16 cellular contexts compared by ENCODE assay signal in genomic region chrX:77070108-77070918, GRCh38.
DNase-seq lines count a peak whose midpoint lies in the region; ATAC-seq and TF ChIP-seq lines count a peak whose summit lies in the region.
"Had no signal": no experiment of that assay in that cellular context is flagged by ENCODE, and none has a peak within 500 bp of the region (broad histone marks: within the 10 kb centered on the region; RNA-seq: fewer than 3 reads in every experiment).

No MANE protein-coding gene starts in this region.

- peak overlapping the region in 3 of 10 donors; percentile 44 to 79 (median 68) for H3K27ac Mint-ChIP-seq in naive thymus-derived CD8-positive, alpha-beta T cell
- H3K27ac Mint-ChIP-seq in nephron progenitor cell: no peak overlapping the region
- H3K27ac Mint-ChIP-seq: immature natural killer cell, progenitor cell of endocrine pancreas had no signal

- no peaks in the 10 kb centered on the region for H3K9me3 Mint-ChIP-seq in naive thymus-derived CD8-positive, alpha-beta T cell
- H3K9me3 Mint-ChIP-seq in nephron progenitor cell: peaks cover 82% of the 10 kb centered on the region

- no peaks in the 10 kb centered on the region for H3K36me3 Mint-ChIP-seq in naive thymus-derived CD8-positive, alpha-beta T cell
- H3K36me3 Mint-ChIP-seq in nephron progenitor cell (ENCODE audit: low read depth): no peaks in the 10 kb centered on the region
- H3K36me3 Mint-ChIP-seq: immature natural killer cell had no signal

- H3K27me3 Mint-ChIP-seq in naive thymus-derived CD8-positive, alpha-beta T cell: peaks cover 0 to 10% (median 0%) of the 10 kb centered on the region in 5 donors
- H3K27me3 Mint-ChIP-seq in nephron progenitor cell (ENCODE audit: low read depth, poor library complexity): no peaks in the 10 kb centered on the region
- H3K27me3 Mint-ChIP-seq: progenitor cell of endocrine pancreas had no signal

- H3K4me3 Mint-ChIP-seq in naive thymus-derived CD8-positive, alpha-beta T cell: peak overlapping the region in 6 of 10 donors; percentile 2 to 69 (median 34)
- H3K4me3 Mint-ChIP-seq in nephron progenitor cell: no peak overlapping the region

- POLR2A ChIA-PET in naive thymus-derived CD8-positive, alpha-beta T cell (lab: Charles Lee): no interaction called here

- H3K4me1 Mint-ChIP-seq in naive thymus-derived CD8-positive, alpha-beta T cell: peaks cover 9 to 12% (median 11%) of the 10 kb centered on the region in 4 donors
- H3K4me1 Mint-ChIP-seq in nephron progenitor cell: no peaks in the 10 kb centered on the region

- DNase-seq in SKM-1 treated with dmso at 0.1 percent for 144 hours (lab: John Stamatoyannopoulos, UW; ENCODE audit: unreplicated experiment): peak; percentile 0
- DNase-seq in SKM-1 (lab: John Stamatoyannopoulos, UW; ENCODE audit: unreplicated experiment): no peak
- peak; percentile 18 for DNase-seq in SK-N-DZ (ENCODE audit: low spot score)
- no peak for DNase-seq in naive thymus-derived CD8-positive, alpha-beta T cell
- no peak for DNase-seq in NCI-H446 treated with DMSO at 0.1 percent for 48 hours (lab: John Stamatoyannopoulos, UW)
- no peak for DNase-seq in nephron progenitor cell
- DNase-seq: immature natural killer cell, midbrain, NCI-H1694 treated with DMSO at 0.1 percent for 48 hours, NCI-H526 treated with DMSO at 0.1 percent for 48 hours, SIG-M5, thyroid gland had no signal

- ATAC-seq in GM21786 (IDR thresholded peaks at IDR 0.05; ENCODE audit: unreplicated experiment): peak; percentile 53
- ATAC-seq in naive thymus-derived CD8-positive, alpha-beta T cell: no peak
- ATAC-seq in HG03439 (IDR thresholded peaks at IDR 0.05; ENCODE audit: unreplicated experiment): no peak
- ATAC-seq: HepG2 had no signal

- no peak for TF ChIP-seq CTCF in nephron progenitor cell (IDR thresholded peaks at IDR 0.05)

Comparison
In these comparisons a context has a peak if more than half of its experiments do, and no peak if none do; other contexts are left out.
1. DNase-seq: peak in SKM-1 treated with dmso at 0.1 percent for 144 hours (single experiment) and SK-N-DZ (single experiment); none in SKM-1 (single experiment), naive thymus-derived CD8-positive, alpha-beta T cell (0 of 10), NCI-H446 treated with DMSO at 0.1 percent for 48 hours (single experiment) and nephron progenitor cell (single experiment).